ENCODE assay signal across 19 cellular contexts in the genomic region with DNA sequence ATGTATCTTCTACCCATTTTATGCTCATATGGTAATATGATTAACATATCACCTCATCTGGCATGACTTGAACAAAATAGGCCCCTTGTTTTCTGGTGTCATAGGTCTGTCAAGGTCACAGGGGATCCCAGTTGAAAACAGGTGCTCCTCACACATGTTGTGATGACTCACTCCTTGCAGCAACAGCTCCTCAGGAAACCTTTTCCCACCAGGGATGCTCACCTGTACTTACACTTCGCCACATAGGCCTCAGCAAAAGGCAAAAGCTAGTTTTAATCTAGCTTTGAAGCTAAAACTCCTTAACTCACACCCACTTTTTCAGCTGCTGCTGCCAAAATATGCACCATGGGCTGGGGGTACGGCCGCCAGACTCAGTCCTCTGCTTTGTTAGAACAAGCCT.
DNase-seq lines count a peak whose midpoint lies in the region; ATAC-seq, FAIRE-seq and TF ChIP-seq lines count a peak whose summit lies in the region.
"Had no signal": no experiment of that assay in that cellular context is flagged by ENCODE, and none has a peak within 500 bp of the region (broad histone marks: within the 10 kb centered on the region; RNA-seq: fewer than 3 reads in every experiment).

No MANE protein-coding gene starts in this region.

- H3K36me3 ChIP-seq in HUES48 (ENCODE audit: control insufficient read depth, insufficient read depth, low read length) (no peaks in the 10 kb centered on the region), bronchial epithelial cell (ENCODE audit: control insufficient read depth, insufficient read depth, low read length) (no peaks in the 10 kb centered on the region)
- H3K36me3 ChIP-seq: BLaER1 treated with 17β-estradiol and CSF1 and Interleukin-3, amounts not matched to agents 10 nM and 100 nM; HAP-1 had no signal

- peaks cover 0 to 14% (median 8%) of the 10 kb centered on the region in 5 donors for H3K27me3 Mint-ChIP-seq in naive thymus-derived CD8-positive, alpha-beta T cell
- H3K27me3 Mint-ChIP-seq: CD4-positive, CD25-positive, alpha-beta regulatory T cell had no signal

- POLR2A ChIA-PET in naive thymus-derived CD8-positive, alpha-beta T cell (lab: Charles Lee): no interaction called here

- no peak overlapping the region for H3K9ac ChIP-seq in HUES48 (ENCODE audit: low read depth, low read length)
- H3K9ac ChIP-seq: BLaER1 treated with 17β-estradiol and CSF1 and Interleukin-3, amounts not matched to agents 10 nM and 100 nM; GM23248 had no signal

- no peaks in the 10 kb centered on the region for H3K36me3 Mint-ChIP-seq in naive thymus-derived CD8-positive, alpha-beta T cell
- H3K36me3 Mint-ChIP-seq: CD4-positive, CD25-positive, alpha-beta regulatory T cell had no signal

- no peak overlapping the region for H3K27ac Mint-ChIP-seq in naive thymus-derived CD8-positive, alpha-beta T cell
- H3K27ac Mint-ChIP-seq: CD4-positive, CD25-positive, alpha-beta regulatory T cell; IgD-negative memory B cell had no signal

- no peak for ATAC-seq in naive thymus-derived CD8-positive, alpha-beta T cell
- ATAC-seq: GM12878 had no signal

- peak overlapping the region; percentile 65 for H3K27ac ChIP-seq in HUES48 (ENCODE audit: low read depth, low read length)
- H3K27ac ChIP-seq: BLaER1 treated with 17β-estradiol and CSF1 and Interleukin-3, amounts not matched to agents 10 nM and 100 nM; GM23248; HL-60 had no signal

- peak; percentile 56 for DNase-seq in DMS53 (lab: John Stamatoyannopoulos, UW)
- DNase-seq in DMS53 treated with DMSO at 0.1 percent for 48 hours (lab: John Stamatoyannopoulos, UW; ENCODE audit: unreplicated experiment): no peak
- DNase-seq in bronchial epithelial cell (ENCODE audit: low read depth): no peak
- peak; percentile 20 for DNase-seq in iPS-NIHi7 (ENCODE audit: extremely low spot score)
- no peak for DNase-seq in naive thymus-derived CD8-positive, alpha-beta T cell
- no peak for DNase-seq in HUDEP-2 (lab: John Stamatoyannopoulos, UW; ENCODE audit: unreplicated experiment in 76 of 76)
- no peak for DNase-seq in D721Med (ENCODE audit: insufficient read length, low spot score)
- DNase-seq: 8988T; CD4-positive, CD25-positive, alpha-beta regulatory T cell; DMS79; GM23248; KG1 had no signal

- H3K4me1 ChIP-seq in HUES48 (ENCODE audit: control insufficient read depth, insufficient read depth, low read length): peaks cover 31% of the 10 kb centered on the region
- H3K4me1 ChIP-seq: BLaER1 treated with 17β-estradiol and CSF1 and Interleukin-3, amounts not matched to agents 10 nM and 100 nM had no signal

- no peak for TF ChIP-seq CTCF in bronchial epithelial cell (IDR thresholded peaks at IDR 0.05; ENCODE audit: insufficient read depth, low read length, severe bottlenecking)
- no peak for TF ChIP-seq CTCF in D721Med (IDR thresholded peaks at IDR 0.05; ENCODE audit: insufficient read depth, missing control alignments)

- no peak overlapping the region for H3K4me3 Mint-ChIP-seq in naive thymus-derived CD8-positive, alpha-beta T cell
- H3K4me3 Mint-ChIP-seq: CD4-positive, CD25-positive, alpha-beta regulatory T cell; IgD-negative memory B cell had no signal

- no peaks in the 10 kb centered on the region for H3K9me3 Mint-ChIP-seq in naive thymus-derived CD8-positive, alpha-beta T cell

- no peaks in the 10 kb centered on the region for H3K4me1 Mint-ChIP-seq in naive thymus-derived CD8-positive, alpha-beta T cell
- H3K4me1 Mint-ChIP-seq: CD4-positive, CD25-positive, alpha-beta regulatory T cell; IgD-negative memory B cell had no signal

- H3K4me3 ChIP-seq in HUES48 (ENCODE audit: low read depth, low read length): no peak overlapping the region
- no peak overlapping the region for H3K4me3 ChIP-seq in bronchial epithelial cell (ENCODE audit: low read depth, low read length)
- H3K4me3 ChIP-seq: BLaER1 treated with 17β-estradiol and CSF1 and Interleukin-3, amounts not matched to agents 10 nM and 100 nM; GM12878; GM23248; HAP-1 had no signal

- no peaks in the 10 kb centered on the region for H3K9me3 ChIP-seq in HUES48 (ENCODE audit: control insufficient read depth, insufficient read depth, low read length)
- H3K9me3 ChIP-seq: BLaER1 treated with 17β-estradiol and CSF1 and Interleukin-3, amounts not matched to agents 10 nM and 100 nM; HAP-1 had no signal

- FAIRE-seq in bronchial epithelial cell (lab: Jason Lieb, UNC) (peak; percentile 23), D721Med (lab: Jason Lieb, UNC) (no peak)
- FAIRE-seq: GM12878, GM18507 had no signal

- H3K27me3 ChIP-seq in HUES48 (ENCODE audit: control insufficient read depth, insufficient read depth, low read length): no peaks in the 10 kb centered on the region
- H3K27me3 ChIP-seq in bronchial epithelial cell (ENCODE audit: control insufficient read depth, insufficient read depth, low read length): no peaks in the 10 kb centered on the region
- H3K27me3 ChIP-seq: BLaER1 treated with 17β-estradiol and CSF1 and Interleukin-3, amounts not matched to agents 10 nM and 100 nM had no signal

Comparison
In these comparisons a context has a peak if more than half of its experiments do, and no peak if none do; other contexts are left out.
1. DNase-seq: peak in DMS53 (single experiment) and iPS-NIHi7 (single experiment); none in DMS53 treated with DMSO at 0.1 percent for 48 hours (single experiment), bronchial epithelial cell (single experiment), naive thymus-derived CD8-positive, alpha-beta T cell (0 of 10), HUDEP-2 (0 of 76) and D721Med (single experiment).